Comparison of ENCODE assay signal across 8 cellular contexts in genomic region chr4:9153571-9154157, GRCh38. TPM values are rescaled to one million over a fixed set of nuclear protein-coding genes. Genes with fewer than 3 reads are reported as not detected.
DNase-seq lines count a peak whose midpoint lies in the region; ATAC-seq, FAIRE-seq and TF ChIP-seq lines count a peak whose summit lies in the region.
"Not testable (repeated sequence)": the region's sequence is repeated elsewhere in the genome, so short reads cannot be mapped to it uniquely, and the experiment has no call there.

No MANE protein-coding gene starts in this region.

- peak overlapping the region; percentile 99 for H3K27ac Mint-ChIP-seq in activated CD4-positive, alpha-beta T cell treated with anti-CD3 and anti-CD28 coated beads, Interleukin-2, amount 10 ng/mL, durations not matched to agents 24 days and 14 days

- POLR2A ChIA-PET in AG04450 (lab: Yijun Ruan, JAX): not testable (repeated sequence)

- H3K4me3 ChIP-seq in AG04450 (ENCODE audit: low read depth, low read length) (peak overlapping the region; percentile 66), GM12875 (ENCODE audit: low read depth, low read length) (peak overlapping the region; percentile 19), heart left ventricle (peak overlapping the region; percentile 65 to 95 (median 84)), mucosa of descending colon (peak overlapping the region; percentile 54), small intestine (ENCODE audit: low read depth in 1 of 2, low read length in 2 of 2) (peak overlapping the region; percentile 60 to 64)

- FAIRE-seq in small intestine (lab: Jason Lieb, UNC): not testable (repeated sequence)

- H3K4me1 Mint-ChIP-seq in activated CD4-positive, alpha-beta T cell treated with anti-CD3 and anti-CD28 coated beads, Interleukin-2, amount 10 ng/mL, durations not matched to agents 24 days and 14 days: peaks cover 15% of the 10 kb centered on the region

- not testable (repeated sequence) for H3K27me3 ChIP-seq in AG04450 (ENCODE audit: control insufficient read depth, insufficient read depth, low read length); heart left ventricle; small intestine (ENCODE audit: control insufficient read depth in 2 of 2, insufficient read depth in 2 of 2, low read length in 2 of 2)

- H3K9me3 Mint-ChIP-seq in activated CD4-positive, alpha-beta T cell treated with anti-CD3 and anti-CD28 coated beads, Interleukin-2, amount 10 ng/mL, durations not matched to agents 24 days and 14 days: not testable (repeated sequence)

- H3K27ac ChIP-seq in AG04450 (ENCODE audit: low read depth, low read length): peak overlapping the region; percentile 91
- H3K27ac ChIP-seq in caudate nucleus (ENCODE audit: low read depth, low read length): peak overlapping the region; percentile 83
- peak overlapping the region; percentile 72 to 96 (median 81) for H3K27ac ChIP-seq in heart left ventricle
- peak overlapping the region in 1 of 2 donors; percentile 92 for H3K27ac ChIP-seq in small intestine (ENCODE audit: low read depth in 1 of 2, low read length in 1 of 2)

- CTCF ChIA-PET in AG04450 (lab: Charles Lee): not testable (repeated sequence)

- not testable (repeated sequence) for H3K27me3 Mint-ChIP-seq in activated CD4-positive, alpha-beta T cell treated with anti-CD3 and anti-CD28 coated beads, Interleukin-2, amount 10 ng/mL, durations not matched to agents 24 days and 14 days

- 5 to 32% (median 6%) methylated on average over 4 to 27 of the region's 27 CpGs for WGBS in heart left ventricle, 4 donors
- 2 to 4% (median 3%) methylated on average over 26 to 27 of the region's 27 CpGs for WGBS in small intestine, 3 donors

- TF ChIP-seq CTCF in AG04450 (IDR thresholded peaks at IDR 0.05; ENCODE audit: low read depth, low read length); GM12875 (IDR thresholded peaks at IDR 0.05; ENCODE audit: borderline replicate concordance, insufficient read depth, low read depth, low read length); heart left ventricle (IDR thresholded peaks at IDR 0.05); mucosa of descending colon (IDR thresholded peaks at IDR 0.05): not testable (repeated sequence)

- H3K9me3 ChIP-seq in AG04450 (ENCODE audit: control insufficient read depth, insufficient read depth, low read length); heart left ventricle; mucosa of descending colon; small intestine (ENCODE audit: control insufficient read depth, low read depth): not testable (repeated sequence)

- H3K36me3 Mint-ChIP-seq in activated CD4-positive, alpha-beta T cell treated with anti-CD3 and anti-CD28 coated beads, Interleukin-2, amount 10 ng/mL, durations not matched to agents 24 days and 14 days (ENCODE audit: low read depth): not testable (repeated sequence)

- H3K4me1 ChIP-seq in heart left ventricle: peaks cover 0 to 11% (median 2%) of the 10 kb centered on the region in 12 donors
- not testable (repeated sequence) for H3K4me1 ChIP-seq in mucosa of descending colon (ENCODE audit: low read depth); small intestine (ENCODE audit: control insufficient read depth in 2 of 2, insufficient read depth in 1 of 2, low read depth in 1 of 2, low read length in 1 of 2)

- TF ChIP-seq POLR2A in heart left ventricle (IDR thresholded peaks at IDR 0.05): not testable (repeated sequence)

- ATAC-seq in heart left ventricle, mucosa of descending colon: not testable (repeated sequence)

- not testable (repeated sequence) for H3K36me3 ChIP-seq in heart left ventricle; mucosa of descending colon (ENCODE audit: low read depth); small intestine (ENCODE audit: control insufficient read depth in 2 of 2, insufficient read depth in 2 of 2, low read length in 2 of 2)

- not testable (repeated sequence) for DNase-seq in AG04450 (ENCODE audit: low read depth, low spot score); activated CD4-positive, alpha-beta T cell treated with anti-CD3 and anti-CD28 coated beads, Interleukin-2, amount 10 ng/mL, durations not matched to agents 24 days and 14 days
- DNase-seq in NCI-H1105 treated with DMSO at 0.1 percent for 48 hours (lab: John Stamatoyannopoulos, UW) (peak; percentile 5), caudate nucleus (lab: John Stamatoyannopoulos, UW) (peak in 26 of 61 donors; percentile 6 to 80 (median 44)), heart left ventricle (peak in 1 of 5 donors; percentile 32), mucosa of descending colon (peak in 1 of 3 donors; percentile 38), small intestine (peak; percentile 12)

- intact Hi-C loops in activated CD4-positive, alpha-beta T cell treated with anti-CD3 and anti-CD28 coated beads, Interleukin-2, amount 10 ng/mL, durations not matched to agents 24 days and 14 days (cut with micrococcal nuclease); heart left ventricle (cut with DNase I); mucosa of descending colon (cut with DNase I, micrococcal nuclease): not testable (repeated sequence)

- H3K4me3 Mint-ChIP-seq in activated CD4-positive, alpha-beta T cell treated with anti-CD3 and anti-CD28 coated beads, Interleukin-2, amount 10 ng/mL, durations not matched to agents 24 days and 14 days: peak overlapping the region; percentile 98

RNA-seq across cellular contexts. Expression of gene FAM90A26, which starts 16.5 kb away (rescaled TPM):
- not detected in 2 replicates for polyA plus RNA-seq in AG04450 (2011; rRNA removed)
- polyA minus RNA-seq in AG04450 (2011; rRNA and poly(A)+ RNA removed): not detected in 2 replicates
- total RNA-seq in activated CD4-positive, alpha-beta T cell treated with anti-CD3 and anti-CD28 coated beads, Interleukin-2, amount 10 ng/mL, durations not matched to agents 24 days and 14 days: not detected in 2 replicates
- total RNA-seq in heart left ventricle: not detected
- polyA plus RNA-seq in heart left ventricle: not detected
- not detected for total RNA-seq in mucosa of descending colon
- not detected for polyA plus RNA-seq in small intestine

RNA-seq across cellular contexts. Expression of gene USP17L10, which starts 56.8 kb away (rescaled TPM):
- polyA plus RNA-seq in AG04450 (2011; rRNA removed) (not detected in 2 replicates), heart left ventricle (not detected), small intestine (not detected)
- not detected in 2 replicates for polyA minus RNA-seq in AG04450 (2011; rRNA and poly(A)+ RNA removed)
- not detected in 2 replicates for total RNA-seq in activated CD4-positive, alpha-beta T cell treated with anti-CD3 and anti-CD28 coated beads, Interleukin-2, amount 10 ng/mL, durations not matched to agents 24 days and 14 days
- total RNA-seq in heart left ventricle (not detected), mucosa of descending colon (not detected)

Comparison
In these comparisons a context has a peak if more than half of its experiments do, and no peak if none do; other contexts are left out.
1. H3K4me3 ChIP-seq: peak in every context shown above with its lines; median percentile 84 in heart left ventricle; 66 in AG04450; 62 in small intestine; 54 in mucosa of descending colon; 19 in GM12875.